In genomic region chr5:10527281-10527950, GRCh38 we compare ENCODE assay signal across 20 cellular contexts. TPM values are rescaled to one million over a fixed set of nuclear protein-coding genes. Genes with fewer than 3 reads are reported as not detected.
A peak's percentile ranks its signal among the peaks of the same experiment; 100 is the strongest.
DNase-seq lines count a peak whose midpoint lies in the region; ATAC-seq, FAIRE-seq and TF ChIP-seq lines count a peak whose summit lies in the region.
"Had no signal": no experiment of that assay in that cellular context is flagged by ENCODE, and none has a peak within 500 bp of the region (broad histone marks: within the 10 kb centered on the region; RNA-seq: fewer than 3 reads in every experiment).

No MANE protein-coding gene starts in this region.

- H2AK5ac ChIP-seq in H1 (ENCODE audit: low read depth, low read length) (no peak overlapping the region), neuronal stem cell (ENCODE audit: low read depth, low read length) (no peak overlapping the region)

- FAIRE-seq in H1 (lab: Jason Lieb, UNC): no peak
- FAIRE-seq: colon, pancreas had no signal

- POLR2A ChIA-PET in H1 (lab: Charles Lee; ENCODE audit: partially characterized antibody): no interaction called here

- ATAC-seq in GM23338 (no peak), upper lobe of left lung (ENCODE audit: low FRiP score in 2 of 2) (no peak)
- ATAC-seq: activated T-cell treated with anti-CD3 and anti-CD28 coated beads, Interleukin-2, amount 50 U/mL, for 72 hours; CD8-positive, alpha-beta T cell; left colon; pancreas had no signal

- H3K56ac ChIP-seq in H1 (replicated peaks; ENCODE audit: insufficient read length, low read depth, low read length): no peak overlapping the region

- H2BK120ac ChIP-seq in H1 (replicated peaks; ENCODE audit: low read depth, low read length): peak overlapping the region; percentile 77
- H2BK120ac ChIP-seq in neuronal stem cell (ENCODE audit: low read depth, low read length): no peak overlapping the region

- 0 out of 2 replicates have a peak, but pooled peaks cover 3% of the 10 kb centered on the region for H3K4me1 ChIP-seq in GM23338 (ENCODE audit: insufficient read depth)
- H3K4me1 ChIP-seq in SJCRH30: no peaks in the 10 kb centered on the region
- peaks cover 0 to 5% (median 3%) of the 10 kb centered on the region in 4 experiments; a peak in 4 of 7 replicates for H3K4me1 ChIP-seq in H1 (replicated peaks in 1 of 4; ENCODE audit: control insufficient read depth in 3 of 4, insufficient read depth in 4 of 4, low read length in 3 of 4)
- H3K4me1 ChIP-seq in neuronal stem cell (ENCODE audit: control insufficient read depth in 2 of 2, insufficient read depth in 1 of 2, low read depth in 1 of 2, low read length in 2 of 2): peaks cover 4 to 5% of the 10 kb centered on the region in 2 donors
- H3K4me1 ChIP-seq in upper lobe of left lung: no peaks in the 10 kb centered on the region
- H3K4me1 ChIP-seq: pancreas had no signal

- H4K5ac ChIP-seq in H1 (ENCODE audit: insufficient read length, low read depth, low read length): no peak overlapping the region

- peaks cover 16% of the 10 kb centered on the region for H3K9me3 Mint-ChIP-seq in GM23338
- H3K9me3 Mint-ChIP-seq: CD8-positive, alpha-beta T cell had no signal

- peaks cover 23% of the 10 kb centered on the region for H3K4me1 Mint-ChIP-seq in GM23338

- H3K4me3 ChIP-seq in GM23338: no peak overlapping the region
- H3K4me3 ChIP-seq in SJCRH30: peak overlapping the region; percentile 4; the same call in 1 of the 2 replicates
- H3K4me3 ChIP-seq in H1 (ENCODE audit: extremely low read depth in 1 of 4, insufficient read depth in 2 of 4, low read depth in 3 of 4, low read length in 4 of 4): no peak overlapping the region
- no peak overlapping the region for H3K4me3 ChIP-seq in neuronal stem cell (ENCODE audit: low read length in 2 of 2)
- H3K4me3 ChIP-seq in upper lobe of left lung: no peak overlapping the region
- H3K4me3 ChIP-seq: pancreas, tibial nerve had no signal

- H2BK12ac ChIP-seq in H1 (ENCODE audit: low read depth, low read length): no peak overlapping the region; the same call in 1 of the 2 replicates
- no peak overlapping the region for H2BK12ac ChIP-seq in neuronal stem cell (ENCODE audit: low read length)

- H3K27me3 Mint-ChIP-seq in GM23338 (ENCODE audit: insufficient read depth, low read depth, poor library complexity): peaks cover 5% of the 10 kb centered on the region

- no peaks in the 10 kb centered on the region for H3K9me2 ChIP-seq in GM23338 (ENCODE audit: insufficient read depth)

- H3F3A ChIP-seq in GM23338 (replicated peaks; ENCODE audit: low read depth): 0 out of 2 replicates have a peak, but pooled peaks cover 6% of the 10 kb centered on the region

- H3K14ac ChIP-seq in H1 (ENCODE audit: insufficient read length) (no peak overlapping the region), neuronal stem cell (ENCODE audit: low read length) (no peak overlapping the region)

- H3K9me3 ChIP-seq in SJCRH30 (replicated peaks): no peaks in the 10 kb centered on the region
- H3K9me3 ChIP-seq in H1 (ENCODE audit: insufficient read depth in 2 of 2, low read depth in 1 of 2, low read length in 1 of 2): peaks cover under 1 to 1% of the 10 kb centered on the region in 2 experiments; a peak in 3 of 4 replicates
- peaks cover 3 to 7% of the 10 kb centered on the region in 2 donors for H3K9me3 ChIP-seq in neuronal stem cell (replicated peaks in 1 of 2; ENCODE audit: control insufficient read depth in 2 of 2, insufficient read depth in 1 of 2, low read depth in 1 of 2, low read length in 2 of 2)
- no peaks in the 10 kb centered on the region for H3K9me3 ChIP-seq in upper lobe of left lung
- H3K9me3 ChIP-seq: pancreas, tibial nerve had no signal

- 88% methylated on average over 11 of the region's 11 CpGs; no CpG with 5 or more reads in 1 of the 2 experiments for WGBS in H1 (ENCODE audit: extremely low coverage in 1 of 2, insufficient coverage in 1 of 2, insufficient read length in 1 of 2, insufficient replicate concordance in 2 of 2, low coverage in 1 of 2, low lambda C conversion rate in 2 of 2, missing lambda C conversion rate in 1 of 2), 2 experiments
- WGBS in neuronal stem cell (ENCODE audit: extremely low coverage in 2 of 2, insufficient read length in 2 of 2, insufficient replicate concordance in 1 of 2), 2 donors: no CpG with 5 or more reads among the region's 11 CpGs
- 76 to 81% methylated on average over 11 of the region's 11 CpGs for WGBS in upper lobe of left lung, 2 donors

- no peak overlapping the region for H3K4me3 Mint-ChIP-seq in GM23338
- H3K4me3 Mint-ChIP-seq: activated CD4-positive, alpha-beta memory T cell treated with anti-CD3 and anti-CD28 coated beads, Interleukin-2, amount 10 ng/mL, durations not matched to agents 7 days and 5 days; activated T-cell treated with anti-CD3 and anti-CD28 coated beads, Interleukin-2, amount 50 U/mL, for 72 hours; CD8-positive, alpha-beta T cell had no signal

- H3K79me1 ChIP-seq in H1 (ENCODE audit: low read depth, low read length) (no peaks in the 10 kb centered on the region), neuronal stem cell (ENCODE audit: low read depth, low read length) (no peaks in the 10 kb centered on the region)

- H3K27me3 ChIP-seq in GM23338 (ENCODE audit: insufficient read depth): no peaks in the 10 kb centered on the region
- no peaks in the 10 kb centered on the region for H3K27me3 ChIP-seq in SJCRH30
- no peaks in the 10 kb centered on the region; a peak in 1 of 7 replicates for H3K27me3 ChIP-seq in H1 (replicated peaks in 1 of 4; ENCODE audit: control insufficient read depth in 3 of 4, extremely low read depth in 1 of 4, insufficient read depth in 3 of 4, low read length in 3 of 4)
- H3K27me3 ChIP-seq in neuronal stem cell (ENCODE audit: control insufficient read depth in 3 of 3, insufficient read depth in 3 of 3, low read depth in 1 of 3, low read length in 3 of 3): no peaks in the 10 kb centered on the region
- H3K27me3 ChIP-seq in upper lobe of left lung: no peaks in the 10 kb centered on the region
- H3K27me3 ChIP-seq: pancreas, tibial nerve had no signal

- no peak overlapping the region for H3K18ac ChIP-seq in H1 (ENCODE audit: extremely low read depth, low read length)
- H3K18ac ChIP-seq in neuronal stem cell (ENCODE audit: low read length): no peak overlapping the region

- H3K23ac ChIP-seq in H1 (ENCODE audit: insufficient read length): no peak overlapping the region
- no peak overlapping the region for H3K23ac ChIP-seq in neuronal stem cell (ENCODE audit: low read depth, low read length, poor library complexity)

- H4K20me1 ChIP-seq in GM23338 (replicated peaks; ENCODE audit: insufficient read depth): no peaks in the 10 kb centered on the region
- H4K20me1 ChIP-seq in H1 (replicated peaks in 1 of 2; ENCODE audit: control insufficient read depth in 1 of 2, insufficient read depth in 2 of 2, low read length in 2 of 2): peaks cover 0 to 2% of the 10 kb centered on the region in 2 experiments

- H3K36me3 ChIP-seq in GM23338 (ENCODE audit: insufficient read depth) (no peaks in the 10 kb centered on the region), SJCRH30 (no peaks in the 10 kb centered on the region), H1 (ENCODE audit: control insufficient read depth in 2 of 4, insufficient read depth in 4 of 4, low read length in 3 of 4) (no peaks in the 10 kb centered on the region), neuronal stem cell (replicated peaks in 1 of 2; ENCODE audit: control insufficient read depth in 2 of 2, insufficient read depth in 2 of 2, low read length in 2 of 2) (no peaks in the 10 kb centered on the region), upper lobe of left lung (no peaks in the 10 kb centered on the region)
- H3K36me3 ChIP-seq: pancreas, tibial nerve had no signal

- H2BK20ac ChIP-seq in H1 (ENCODE audit: low read length): peak overlapping the region; percentile 48; the same call in 1 of the 2 replicates

- no peak for TF ChIP-seq POLR2A in H1 (IDR thresholded peaks at IDR 0.05; ENCODE audit: control extremely low read depth in 1 of 2, low read depth in 2 of 2, low read length in 2 of 2)
- TF ChIP-seq POLR2A in upper lobe of left lung (IDR thresholded peaks at IDR 0.05): no peak

- H3K9ac ChIP-seq in H1 (replicated peaks in 1 of 4; ENCODE audit: extremely low read depth in 1 of 4, low read depth in 3 of 4, low read length in 3 of 4) (no peak overlapping the region), neuronal stem cell (ENCODE audit: low read depth, low read length, poor library complexity) (no peak overlapping the region)

- CTCF ChIA-PET in H1 (lab: Charles Lee; ENCODE audit: partially characterized antibody): interaction anchor here (0.6 to 1.5 kb wide), 4 partner anchors 11 to 75 kb away, joined by 3 to 4 read pairs (median 3); no protein-coding TSS in a partner anchor

- peak overlapping the region; percentile 51 for H4K91ac ChIP-seq in H1 (replicated peaks; ENCODE audit: insufficient read length, low read length)
- H4K91ac ChIP-seq in neuronal stem cell (ENCODE audit: low read depth, low read length, poor library complexity): no peak overlapping the region

- peaks cover 9% of the 10 kb centered on the region; the same call in 1 of the 3 replicates for H3K36me3 Mint-ChIP-seq in GM23338 (ENCODE audit: low read depth)
- H3K36me3 Mint-ChIP-seq: CD8-positive, alpha-beta T cell had no signal

- H3K79me2 ChIP-seq in GM23338 (replicated peaks; ENCODE audit: insufficient read depth) (no peaks in the 10 kb centered on the region), H1 (ENCODE audit: control insufficient read depth in 1 of 2, insufficient read depth in 2 of 2, low read length in 2 of 2) (no peaks in the 10 kb centered on the region)

- H4K8ac ChIP-seq in H1 (ENCODE audit: extremely low read depth, insufficient read depth, low read length) (no peak overlapping the region), neuronal stem cell (ENCODE audit: low read depth, low read length) (no peak overlapping the region)

- no peak for DNase-seq in GM23338 (ENCODE audit: low spot score)
- DNase-seq in SJCRH30: peak; percentile 43 to 51
- DNase-seq in H1 (ENCODE audit: low read depth in 1 of 2, low spot score in 2 of 2): no peak
- no peak for DNase-seq in neuronal stem cell (ENCODE audit: low spot score)
- no peak for DNase-seq in GM03348 (ENCODE audit: low spot score)
- no peak for DNase-seq in NCI-H69 (lab: John Stamatoyannopoulos, UW)
- DNase-seq in HK-2 (ENCODE audit: unreplicated experiment): no peak
- no peak for DNase-seq in upper lobe of left lung
- DNase-seq: activated CD4-positive, alpha-beta memory T cell treated with anti-CD3 and anti-CD28 coated beads, Interleukin-2, amount 10 ng/mL, durations not matched to agents 7 days and 5 days; activated T-cell treated with anti-CD3 and anti-CD28 coated beads, Interleukin-2, amount 50 U/mL, for 72 hours; CD8-positive, alpha-beta T cell; hippocampal formation; NCI-H1105 treated with DMSO at 0.1 percent for 48 hours; NCI-H226; pancreas; stimulated activated CD4-positive, alpha-beta T cell treated with anti-CD3 and anti-CD28 coated beads, Interleukin-4, amount 100 ng/mL, for 4 hours had no signal

- H3K27ac ChIP-seq in GM23338 (ENCODE audit: low read depth) (0 out of 2 replicates have a peak overlapping the region, but pooled peaks have one; percentile 26), SJCRH30 (peak overlapping the region; percentile 35; the same call in 1 of the 2 replicates), H1 (ENCODE audit: low read depth, low read length) (no peak overlapping the region), neuronal stem cell (replicated peaks; ENCODE audit: low read length) (no peak overlapping the region), upper lobe of left lung (no peak overlapping the region)
- H3K27ac ChIP-seq: epithelial cell of prostate, pancreas had no signal

- H2BK5ac ChIP-seq in H1 (ENCODE audit: low read depth, low read length) (peak overlapping the region; percentile 54; the same call in 1 of the 2 replicates), neuronal stem cell (ENCODE audit: low read length) (no peak overlapping the region)

- H3K27ac Mint-ChIP-seq in GM23338: no peak overlapping the region
- H3K27ac Mint-ChIP-seq: activated CD4-positive, alpha-beta memory T cell treated with anti-CD3 and anti-CD28 coated beads, Interleukin-2, amount 10 ng/mL, durations not matched to agents 7 days and 5 days; activated T-cell treated with anti-CD3 and anti-CD28 coated beads, Interleukin-2, amount 50 U/mL, for 72 hours; CD8-positive, alpha-beta T cell had no signal

- H3K4ac ChIP-seq in H1 (replicated peaks; ENCODE audit: insufficient read length, low read depth, low read length) (no peak overlapping the region), neuronal stem cell (ENCODE audit: low read length) (no peak overlapping the region)

- no peak overlapping the region for H2BK15ac ChIP-seq in H1 (ENCODE audit: low read length)
- H2BK15ac ChIP-seq in neuronal stem cell (ENCODE audit: low read length): no peak overlapping the region

- TF ChIP-seq RAD21 in H1 (IDR thresholded peaks at IDR 0.05 in 1 of 2, conservative IDR thresholded peaks at IDR 0.05 in 1 of 2; ENCODE audit: low read depth in 2 of 2, low read length in 2 of 2): no peak

- H3K4me2 ChIP-seq in GM23338 (no peak overlapping the region), H1 (ENCODE audit: insufficient read depth in 1 of 2, low read depth in 2 of 2, low read length in 2 of 2) (no peak overlapping the region), neuronal stem cell (ENCODE audit: insufficient read depth, low read length, poor library complexity, severe bottlenecking) (no peak overlapping the region)

- TF ChIP-seq EP300 in H1 (IDR thresholded peaks at IDR 0.05; ENCODE audit: borderline replicate concordance in 1 of 2, low read depth in 2 of 2, low read length in 2 of 2) (no peak), upper lobe of left lung (IDR thresholded peaks at IDR 0.05) (no peak)

- no peak for TF ChIP-seq CTCF in GM23338 (conservative IDR thresholded peaks at IDR 0.05; ENCODE audit: low read depth in 2 of 2)
- TF ChIP-seq CTCF in H1 (IDR thresholded peaks at IDR 0.05; ENCODE audit: control extremely low read depth in 1 of 3, insufficient read depth in 1 of 3, low read depth in 1 of 3, low read length in 3 of 3): no peak
- no peak for TF ChIP-seq CTCF in upper lobe of left lung (IDR thresholded peaks at IDR 0.05)

- peak overlapping the region; percentile 92 for H2AFZ ChIP-seq in GM23338
- no peak overlapping the region for H2AFZ ChIP-seq in H1 (ENCODE audit: low read length)
- H2AFZ ChIP-seq in neuronal stem cell (ENCODE audit: low read length): peak overlapping the region; percentile 42

- H3K23me2 ChIP-seq in H1 (ENCODE audit: low read depth, low read length): peaks cover 2% of the 10 kb centered on the region; the same call in 1 of the 2 replicates

RNA-seq across cellular contexts. Expression of gene ANKRD33B, which starts 36.5 kb away (rescaled TPM):
- 13.0 and 15.4 TPM in 2 replicates for total RNA-seq in GM23338 (2014; rRNA removed; shearing (Covaris generic))
- 2.7 and 2.9 TPM in 2 replicates for polyA plus RNA-seq in GM23338 (2016; fragmentation: Nextera tagmentation; extraction: Ambion mirVana)
- total RNA-seq in SJCRH30 (2014; rRNA removed; shearing (Covaris generic)): 3.5 and 4.0 TPM in 2 replicates
- total RNA-seq in H1 (2021; fragmentation: NEBNext Ultra II Directional; extraction: Animal tissue kit (Norgen Biotek cat#: 25700)): 20.5 and 20.6 TPM in 2 replicates
- polyA plus RNA-seq in H1 (2011; rRNA removed): 6.9 and 7.1 TPM in 2 replicates
- 5.4 TPM for polyA plus RNA-seq in H1 (2011; cell fraction: cytosol; rRNA removed)
- polyA plus RNA-seq in H1 (2011; cell fraction: nucleus; rRNA removed): 10.9 TPM
- polyA plus RNA-seq in H1 (2012, experiment 1 of 2): 8.6 to 11.9 TPM (median 11.1 TPM) in 4 replicates
- 2.7 TPM for polyA plus RNA-seq in H1 (2012, experiment 2 of 2)
- 6.4 TPM for polyA plus RNA-seq in H1 (2013, experiment 1 of 2)
- polyA plus RNA-seq in H1 (2013, experiment 2 of 2): 6.4 TPM
- 25.2 and 26.2 TPM in 2 replicates for polyA minus RNA-seq in H1 (2011; rRNA and poly(A)+ RNA removed)
- 16.0 TPM for polyA minus RNA-seq in H1 (2011; cell fraction: cytosol; rRNA and poly(A)+ RNA removed)
- 15.9 TPM for polyA minus RNA-seq in H1 (2011; cell fraction: nucleus; rRNA and poly(A)+ RNA removed)
- 4.1 TPM for polyA plus RNA-seq in neuronal stem cell (2013, experiment 1 of 2)
- 4.5 TPM for polyA plus RNA-seq in neuronal stem cell (2013, experiment 2 of 2)
- total RNA-seq in upper lobe of left lung: 10 to 100 TPM in 1 of 6 donors, 1 to 10 TPM in 5; 3.1 to 10.5 (median 7.9) TPM

Comparison
In these comparisons a context has a peak if more than half of its experiments do, and no peak if none do; other contexts are left out.
1. DNase-seq: peak in SJCRH30 (2 of 2); none in GM23338 (single experiment), H1 (0 of 2), neuronal stem cell (single experiment), GM03348 (single experiment), NCI-H69 (single experiment), HK-2 (single experiment) and upper lobe of left lung (0 of 2).
2. H3K27ac ChIP-seq: peak in GM23338 (single experiment) and SJCRH30 (single experiment); none in H1 (single experiment), neuronal stem cell (single experiment) and upper lobe of left lung (0 of 4).